ENCODE assay signal across 27 cellular contexts in the genomic region with DNA sequence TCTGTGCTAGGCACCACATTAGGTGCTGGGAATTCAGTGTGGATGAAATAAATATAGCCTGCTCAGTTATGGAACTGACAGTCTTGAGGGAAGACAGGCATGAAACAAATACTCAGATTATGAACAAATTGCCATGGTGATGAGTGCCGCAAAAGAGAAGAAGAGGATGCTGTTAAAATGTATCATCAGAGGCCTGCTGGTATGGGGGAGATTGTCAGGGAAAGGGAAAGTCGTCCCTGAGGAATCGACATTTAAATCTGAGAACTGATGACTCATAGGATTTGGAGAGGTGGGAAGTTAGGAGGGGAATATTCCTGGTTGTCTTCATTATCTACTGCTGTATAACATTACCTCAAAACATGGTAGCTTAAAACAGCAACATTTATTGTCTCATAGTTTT. TPM values are rescaled to one million over a fixed set of nuclear protein-coding genes. Genes with fewer than 3 reads are reported as not detected.
"Had no signal": no experiment of that assay in that cellular context is flagged by ENCODE, and none has a peak within 500 bp of the region (broad histone marks: within the 10 kb centered on the region; RNA-seq: fewer than 3 reads in every experiment).

No MANE protein-coding gene starts in this region.

- H3K4me1 ChIP-seq: body of pancreas, left lung, prostate gland, spleen, upper lobe of right lung had no signal

- H3K9me3 ChIP-seq: body of pancreas, left lung, prostate gland, spleen, upper lobe of right lung had no signal

- DNase-seq: activated CD4-positive, alpha-beta T cell treated with anti-CD3 and anti-CD28 coated beads for 4 hours; activated CD4-positive, alpha-beta T cell treated with anti-CD3 and anti-CD28 coated beads, Interleukin-2, amount 50 U/mL, for 48 hours; activated CD4-positive, CD25-positive, alpha-beta regulatory T cell; activated CD8-positive, alpha-beta memory T cell treated with anti-CD3 and anti-CD28 coated beads, Interleukin-2, amount 50 U/mL, for 48 hours; activated naive CD4-positive, alpha-beta T cell treated with Interleukin-2 at 50 U/mL for 16 hours; activated naive CD8-positive, alpha-beta T cell treated with anti-CD3 and anti-CD28 coated beads for 36 hours; activated T-cell treated with anti-CD3 and anti-CD28 coated beads, Interleukin-2, amount 50 U/mL, for 4 hours; amygdala; body of pancreas; dermis blood vessel endothelial cell; effector CD8-positive, alpha-beta T cell; erythroblast; foreskin melanocyte; glutamatergic neuron; hippocampal formation; kidney glomerular epithelial cell; left lung; naive thymus-derived CD8-positive, alpha-beta T cell; spleen; stimulated activated CD4-positive, alpha-beta T cell treated with anti-CD3 and anti-CD28 coated beads, Interleukin-4, amount 100 ng/mL, for 24 hours; stimulated activated naive CD4-positive, alpha-beta T cell treated with Interleukin-2 at 50 U/mL for 16 hours; T-helper 17 cell; upper lobe of right lung had no signal

- ATAC-seq: activated T-cell treated with anti-CD3 and anti-CD28 coated beads, Interleukin-2, amount 50 U/mL, for 4 hours; body of pancreas; left lung; naive thymus-derived CD8-positive, alpha-beta T cell; T-helper 17 cell; upper lobe of right lung had no signal

- H3K36me3 ChIP-seq: cardiac muscle cell, left lung, spleen, upper lobe of right lung had no signal

- H3K27me3 ChIP-seq: body of pancreas, cardiac muscle cell, left lung, spleen, upper lobe of right lung had no signal

- H3K4me3 ChIP-seq: body of pancreas, cardiac muscle cell, left lung, lung, prostate gland, spleen, upper lobe of right lung had no signal

- H3K27ac ChIP-seq: body of pancreas, cardiac muscle cell, left lung, prostate gland, spleen, upper lobe of right lung had no signal

RNA-seq across cellular contexts. Expression of gene PPP1R36, which starts 42.0 kb away (rescaled TPM):
- total RNA-seq: activated T-cell treated with anti-CD3 and anti-CD28 coated beads, Interleukin-2, amount 50 U/mL, for 4 hours; activated T-helper 2 cell treated with anti-CD3 and anti-CD28 coated beads, Interferon-gamma antibody, Interleukin-2, Interleukin-4, amounts not matched to agents 10 μg/mL and 5 μg/mL and 100 μg/mL, durations not matched to agents 14 hours and 24 hours and 36 hours; cardiac muscle cell; naive thymus-derived CD8-positive, alpha-beta T cell; T-helper 17 cell had no signal
- polyA plus RNA-seq: naive thymus-derived CD8-positive, alpha-beta T cell had no signal
